Comparison of ENCODE assay signal across 15 cellular contexts in genomic region chr17:63830904-63831491, GRCh38. TPM values are rescaled to one million over a fixed set of nuclear protein-coding genes. Genes with fewer than 3 reads are reported as not detected.
DNase-seq lines count a peak whose midpoint lies in the region; ATAC-seq and TF ChIP-seq lines count a peak whose summit lies in the region.
"Had no signal": no experiment of that assay in that cellular context is flagged by ENCODE, and none has a peak within 500 bp of the region (broad histone marks: within the 10 kb centered on the region; RNA-seq: fewer than 3 reads in every experiment).

No MANE protein-coding gene starts in this region.

- H3K9me3 ChIP-seq in CD4-positive, CD25-positive, alpha-beta regulatory T cell (ENCODE audit: control insufficient read depth in 2 of 2, low read length in 2 of 2), result no peaks in the 10 kb centered on the region
- no peaks in the 10 kb centered on the region for H3K9me3 ChIP-seq in transverse colon
- H3K9me3 ChIP-seq: left ventricle myocardium inferior, suprapubic skin had no signal

- POLR2A ChIA-PET in activated CD8-positive, alpha-beta T cell treated with anti-CD3 and anti-CD28 coated beads for 36 hours (lab: Charles Lee), result interaction anchor here (0.8 to 11.6 kb wide), 9 partner anchors 9 to 133 kb away, joined by 3 to 188 read pairs (median 5); partner anchors contain the start of gene SMARCD2

- peaks cover 0 to 3% (median 0%) of the 10 kb centered on the region in 7 donors for H3K9me3 Mint-ChIP-seq in CD4-positive, CD25-positive, alpha-beta regulatory T cell
- no peaks in the 10 kb centered on the region for H3K9me3 Mint-ChIP-seq in activated CD8-positive, alpha-beta T cell treated with anti-CD3 and anti-CD28 coated beads for 36 hours
- H3K9me3 Mint-ChIP-seq in mesothelial cell of epicardium, result no peaks in the 10 kb centered on the region

- intact Hi-C loops in activated CD8-positive, alpha-beta T cell treated with anti-CD3 and anti-CD28 coated beads for 36 hours (cut with micrococcal nuclease), result loop anchor here (5.0 kb wide), 1 partner anchor 134 kb away; no protein-coding TSS in a partner anchor
- intact Hi-C loops in transverse colon (cut with DNase I; ENCODE audit: low total_unique reads), result no loop called here

- WGBS in transverse colon (ENCODE audit: low coverage in 1 of 2), 2 donors, result 76 to 82% methylated on average over 4 to 15 of the region's 15 CpGs

- H3K4me1 Mint-ChIP-seq in CD4-positive, CD25-positive, alpha-beta regulatory T cell, result peaks cover 10 to 86% (median 51%) of the 10 kb centered on the region in 4 donors
- H3K4me1 Mint-ChIP-seq in activated CD8-positive, alpha-beta T cell treated with anti-CD3 and anti-CD28 coated beads for 36 hours (ENCODE audit: low read depth), result peaks cover 60% of the 10 kb centered on the region
- H3K4me1 Mint-ChIP-seq in mesothelial cell of epicardium, result peaks cover 16% of the 10 kb centered on the region

- TF ChIP-seq EP300 in transverse colon (IDR thresholded peaks at IDR 0.05; ENCODE audit: low read depth), result no peak

- H3K4me3 Mint-ChIP-seq in CD4-positive, CD25-positive, alpha-beta regulatory T cell, result peak overlapping the region; percentile 29 to 95 (median 68)
- H3K4me3 Mint-ChIP-seq in activated CD8-positive, alpha-beta T cell treated with anti-CD3 and anti-CD28 coated beads for 36 hours, result no peak overlapping the region
- no peak overlapping the region for H3K4me3 Mint-ChIP-seq in mesothelial cell of epicardium

- peak overlapping the region; percentile 58 for H3K27ac ChIP-seq in 22Rv1
- no peak overlapping the region for H3K27ac ChIP-seq in CD4-positive, CD25-positive, alpha-beta regulatory T cell (ENCODE audit: insufficient read depth, low read length, poor library complexity, severe bottlenecking)
- H3K27ac ChIP-seq in transverse colon, result no peak overlapping the region
- H3K27ac ChIP-seq: left ventricle myocardium inferior, suprapubic skin had no signal

- DNase-seq in CD4-positive, CD25-positive, alpha-beta regulatory T cell, result no peak
- no peak for DNase-seq in activated CD8-positive, alpha-beta T cell treated with anti-CD3 and anti-CD28 coated beads for 36 hours
- DNase-seq in mesothelial cell of epicardium (ENCODE audit: low spot score in 2 of 2, unreplicated experiment in 2 of 2) (no peak), transverse colon (no peak), NCI-H2171 (lab: John Stamatoyannopoulos, UW) (no peak), NCI-H82 treated with DMSO at 0.1 percent for 48 hours (lab: John Stamatoyannopoulos, UW; ENCODE audit: unreplicated experiment) (no peak)
- DNase-seq: foreskin melanocyte; left ventricle myocardium inferior; NCI-H1694; NCI-H510A; stimulated activated CD4-positive, alpha-beta T cell treated with anti-CD3 and anti-CD28 coated beads, Interleukin-15, amount 100 ng/mL, for 24 hours had no signal

- no peak for TF ChIP-seq CTCF in 22Rv1 (IDR thresholded peaks at IDR 0.05)
- no peak for TF ChIP-seq CTCF in activated CD8-positive, alpha-beta T cell treated with anti-CD3 and anti-CD28 coated beads for 36 hours (IDR thresholded peaks at IDR 0.05)
- no peak for TF ChIP-seq CTCF in mesothelial cell of epicardium (IDR thresholded peaks at IDR 0.05; ENCODE audit: unreplicated experiment)
- TF ChIP-seq CTCF in transverse colon (IDR thresholded peaks at IDR 0.05), result no peak

- no peak for TF ChIP-seq POLR2A in transverse colon (IDR thresholded peaks at IDR 0.05)

- no peaks in the 10 kb centered on the region for H3K27me3 Mint-ChIP-seq in CD4-positive, CD25-positive, alpha-beta regulatory T cell
- no peaks in the 10 kb centered on the region for H3K27me3 Mint-ChIP-seq in activated CD8-positive, alpha-beta T cell treated with anti-CD3 and anti-CD28 coated beads for 36 hours
- H3K27me3 Mint-ChIP-seq in mesothelial cell of epicardium (ENCODE audit: low read depth), result no peaks in the 10 kb centered on the region

- peaks cover 66% of the 10 kb centered on the region for H3K4me1 ChIP-seq in CD4-positive, CD25-positive, alpha-beta regulatory T cell (ENCODE audit: control insufficient read depth, insufficient read depth, low read length, poor library complexity, severe bottlenecking)
- peaks cover 10 to 36% (median 23%) of the 10 kb centered on the region in 4 donors for H3K4me1 ChIP-seq in transverse colon

- CTCF ChIA-PET in activated CD8-positive, alpha-beta T cell treated with anti-CD3 and anti-CD28 coated beads for 36 hours (lab: Charles Lee), result interaction anchor here (0.9 to 1.2 kb wide), 5 partner anchors 9 to 30 kb away, joined by 3 to 4 read pairs (median 3); partner anchors contain the start of gene SMARCD2

- peak overlapping the region; percentile 80 to 96 (median 84) for H3K27ac Mint-ChIP-seq in CD4-positive, CD25-positive, alpha-beta regulatory T cell
- peak overlapping the region; percentile 71 for H3K27ac Mint-ChIP-seq in activated CD8-positive, alpha-beta T cell treated with anti-CD3 and anti-CD28 coated beads for 36 hours
- peak overlapping the region; percentile 52 for H3K27ac Mint-ChIP-seq in mesothelial cell of epicardium

- peaks cover 48% of the 10 kb centered on the region for H3K36me3 Mint-ChIP-seq in CD4-positive, CD25-positive, alpha-beta regulatory T cell
- H3K36me3 Mint-ChIP-seq in activated CD8-positive, alpha-beta T cell treated with anti-CD3 and anti-CD28 coated beads for 36 hours (ENCODE audit: low read depth), result peaks cover 83% of the 10 kb centered on the region
- H3K36me3 Mint-ChIP-seq in mesothelial cell of epicardium, result peaks cover 25% of the 10 kb centered on the region

- H3K4me3 ChIP-seq in CD4-positive, CD25-positive, alpha-beta regulatory T cell (ENCODE audit: low read depth, low read length), result no peak overlapping the region
- H3K4me3 ChIP-seq in transverse colon, result no peak overlapping the region
- H3K4me3 ChIP-seq: left ventricle myocardium inferior, suprapubic skin had no signal

- in situ Hi-C loops in transverse colon (cut with MboI; ENCODE audit: low pct_ligation_motif_present in 1 of 4, low pct_unique_long_range_greater_than_20kb in 1 of 4, low sequenced_read_pairs in 3 of 4), result no loop called here

- peaks cover 64% of the 10 kb centered on the region for H3K36me3 ChIP-seq in CD4-positive, CD25-positive, alpha-beta regulatory T cell (ENCODE audit: control insufficient read depth, insufficient read depth, low read length)
- H3K36me3 ChIP-seq in transverse colon, result peaks cover 0 to 55% (median 26%) of the 10 kb centered on the region in 4 donors

- no peak for ATAC-seq in CD4-positive, CD25-positive, alpha-beta regulatory T cell (ENCODE audit: low read depth in 2 of 2)
- no peak for ATAC-seq in activated CD8-positive, alpha-beta T cell treated with anti-CD3 and anti-CD28 coated beads for 36 hours

- H3K27me3 ChIP-seq in CD4-positive, CD25-positive, alpha-beta regulatory T cell (ENCODE audit: control insufficient read depth, insufficient read depth, low read length), result no peaks in the 10 kb centered on the region
- no peaks in the 10 kb centered on the region for H3K27me3 ChIP-seq in transverse colon
- H3K27me3 ChIP-seq: suprapubic skin had no signal

RNA-seq across cellular contexts. Expression of gene FTSJ3, which starts 3.5 kb away (rescaled TPM):
- total RNA-seq in CD4-positive, CD25-positive, alpha-beta regulatory T cell, result 39.4 TPM
- 10 to 100 TPM; 19.9 to 25.0 (median 23.1) TPM for polyA plus RNA-seq in CD4-positive, CD25-positive, alpha-beta regulatory T cell
- 10 to 100 TPM; 58.3 to 60.9 TPM for total RNA-seq in activated CD8-positive, alpha-beta T cell treated with anti-CD3 and anti-CD28 coated beads for 36 hours
- 44.0 to 48.6 TPM (median 48.1 TPM) in 3 replicates for total RNA-seq in mesothelial cell of epicardium
- total RNA-seq in transverse colon, result 10 to 100 TPM; 17.7 to 45.9 (median 34.6) TPM

RNA-seq across cellular contexts. Expression of gene PSMC5, which starts 3.8 kb away (rescaled TPM):
- 84.8 TPM for total RNA-seq in CD4-positive, CD25-positive, alpha-beta regulatory T cell
- 100 to 1,000 TPM; 140 to 222 (median 169) TPM for polyA plus RNA-seq in CD4-positive, CD25-positive, alpha-beta regulatory T cell
- 100 to 1,000 TPM; 155 to 157 TPM for total RNA-seq in activated CD8-positive, alpha-beta T cell treated with anti-CD3 and anti-CD28 coated beads for 36 hours
- 76.5 to 82.4 TPM (median 82.0 TPM) in 3 replicates for total RNA-seq in mesothelial cell of epicardium
- total RNA-seq in transverse colon, result 100 to 1,000 TPM in 1 of 4 donors, 10 to 100 TPM in 3; 63.2 to 131 (median 77.9) TPM

RNA-seq across cellular contexts. Expression of gene SMARCD2, which starts 11.5 kb away (rescaled TPM):
- total RNA-seq in CD4-positive, CD25-positive, alpha-beta regulatory T cell, result 132 TPM
- 100 to 1,000 TPM; 104 to 149 (median 113) TPM for polyA plus RNA-seq in CD4-positive, CD25-positive, alpha-beta regulatory T cell
- 100 to 1,000 TPM in 1 of 2 experiments, 10 to 100 TPM in 1; 99.4 to 103 TPM for total RNA-seq in activated CD8-positive, alpha-beta T cell treated with anti-CD3 and anti-CD28 coated beads for 36 hours
- 70.1 to 72.3 TPM (median 72.2 TPM) in 3 replicates for total RNA-seq in mesothelial cell of epicardium
- total RNA-seq in transverse colon, result 100 to 1,000 TPM in 3 of 4 donors, 10 to 100 TPM in 1; 99.0 to 130 (median 109) TPM

RNA-seq across cellular contexts. Expression of gene CSH2, which starts 42.5 kb away (rescaled TPM):
- total RNA-seq in CD4-positive, CD25-positive, alpha-beta regulatory T cell, result 3.8 TPM
- not detected for polyA plus RNA-seq in CD4-positive, CD25-positive, alpha-beta regulatory T cell
- total RNA-seq in activated CD8-positive, alpha-beta T cell treated with anti-CD3 and anti-CD28 coated beads for 36 hours, result not detected
- total RNA-seq in mesothelial cell of epicardium (0.43 to 0.66 TPM in 2 of 3 replicates, not detected in the other), transverse colon (not detected)
- total RNA-seq: left ventricle myocardium inferior, pulmonary artery endothelial cell, SK-MEL-5, suprapubic skin had no signal

RNA-seq across cellular contexts. Expression of gene GH2, which starts 50.7 kb away (rescaled TPM):
- total RNA-seq in CD4-positive, CD25-positive, alpha-beta regulatory T cell, result not detected
- polyA plus RNA-seq in CD4-positive, CD25-positive, alpha-beta regulatory T cell, result not detected
- total RNA-seq in activated CD8-positive, alpha-beta T cell treated with anti-CD3 and anti-CD28 coated beads for 36 hours, result not detected
- not detected in 3 replicates for total RNA-seq in mesothelial cell of epicardium
- not detected for total RNA-seq in transverse colon
- total RNA-seq: left ventricle myocardium inferior, pulmonary artery endothelial cell, SK-MEL-5, suprapubic skin had no signal

Comparison
In these comparisons a context has a peak if more than half of its experiments do, and no peak if none do; other contexts are left out.
1. H3K4me3 Mint-ChIP-seq: peak in CD4-positive, CD25-positive, alpha-beta regulatory T cell (4 of 4); none in activated CD8-positive, alpha-beta T cell treated with anti-CD3 and anti-CD28 coated beads for 36 hours (single experiment) and mesothelial cell of epicardium (single experiment).
2. Peak in every context shown above with its lines, with median percentiles within 50 percentile points of each other: H3K27ac Mint-ChIP-seq.